In the genomic region with DNA sequence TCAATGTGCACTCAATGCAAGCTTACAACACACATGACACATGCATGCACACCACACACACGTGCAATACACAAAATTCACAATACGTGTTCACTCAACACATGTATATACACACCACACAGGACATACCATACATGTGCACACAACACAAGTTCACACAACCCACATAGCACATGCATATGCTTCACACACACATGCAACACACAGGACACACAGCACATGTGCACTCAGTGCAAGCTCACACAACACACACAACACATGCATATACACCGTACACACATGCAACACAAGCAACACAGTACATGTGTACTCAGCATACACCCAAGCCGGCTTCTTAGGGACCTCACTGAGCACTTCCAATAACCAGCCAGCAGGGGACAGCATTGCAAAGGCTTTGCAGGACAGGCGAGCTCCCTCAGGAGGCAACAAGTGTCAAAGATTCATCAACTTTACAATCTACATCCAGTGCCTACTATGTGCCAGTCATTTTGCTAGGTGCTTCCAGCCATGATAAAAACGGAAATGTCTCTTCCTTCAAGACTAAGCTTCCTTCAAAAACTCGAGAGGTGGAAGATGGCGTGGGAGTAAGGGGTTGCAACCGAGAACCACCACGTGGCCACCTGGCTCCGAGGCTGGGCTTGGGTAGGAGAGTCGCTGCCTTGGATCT, we compare ENCODE assay signal across 8 cellular contexts.
DNase-seq lines count a peak whose midpoint lies in the region; ATAC-seq and TF ChIP-seq lines count a peak whose summit lies in the region.

No MANE protein-coding gene starts in this region.

- DNase-seq in CMK (ENCODE audit: low read depth): peak; percentile 48
- peak; percentile 64 for DNase-seq in HT1080 (ENCODE audit: low read depth)
- DNase-seq in RWPE1 (ENCODE audit: low spot score): peak; percentile 63
- peak; percentile 42 to 49 for DNase-seq in activated T-helper 1 cell treated with anti-CD3 and anti-CD28 coated beads, Interleukin-2, amount 50 U/mL, for 16 hours (ENCODE audit: low read depth in 1 of 2, low spot score in 1 of 2)
- DNase-seq in foreskin fibroblast: peak; percentile 60 to 89
- DNase-seq in occipital lobe (lab: John Stamatoyannopoulos, UW): peak; percentile 58
- peak; percentile 90 for DNase-seq in testis

- no peaks in the 10 kb centered on the region for H3K36me3 ChIP-seq in testis (ENCODE audit: low read depth, missing control alignments)

- TF ChIP-seq CTCF in RWPE1 (conservative IDR thresholded peaks at IDR 0.05; ENCODE audit: low read depth): peak; percentile 80
- TF ChIP-seq CTCF in foreskin fibroblast (IDR thresholded peaks at IDR 0.05; ENCODE audit: low read depth, low read length): peak; percentile 99
- peak; percentile 90 to 98 (median 97) for TF ChIP-seq CTCF in testis (IDR thresholded peaks at IDR 0.05)

- H3K9me3 ChIP-seq in testis: no peaks in the 10 kb centered on the region

- intact Hi-C loops in testis (cut with DNase I; ENCODE audit: low total_unique reads): no loop called here

- POLR2A ChIA-PET in RWPE1 (lab: Yijun Ruan, JAX; ENCODE audit: low non-redundant PET): no interaction called here

- peak; percentile 96 for ATAC-seq in GM19438 (IDR thresholded peaks at IDR 0.05; ENCODE audit: low read depth, unreplicated experiment)

- CTCF ChIA-PET in RWPE1 (lab: Yijun Ruan, JAX): interaction anchor here (0.5 to 1.8 kb wide), 10 partner anchors 9 to 1385 kb away, joined by 3 to 12 read pairs (median 4); no protein-coding TSS in a partner anchor

- H3K27ac ChIP-seq in RWPE1 (no peak overlapping the region), testis (no peak overlapping the region)

- no peak for TF ChIP-seq POLR2A in testis (IDR thresholded peaks at IDR 0.05)

- WGBS in testis, 2 donors: 46 to 50% methylated on average over 12 of the region's 12 CpGs

- H3K4me1 ChIP-seq in testis: peaks cover 23% of the 10 kb centered on the region

- H3K27me3 ChIP-seq in testis: no peaks in the 10 kb centered on the region

- H3K4me3 ChIP-seq in foreskin fibroblast (ENCODE audit: low read depth in 1 of 2, low read length in 2 of 2) (no peak overlapping the region), testis (no peak overlapping the region)
